In the genomic region with DNA sequence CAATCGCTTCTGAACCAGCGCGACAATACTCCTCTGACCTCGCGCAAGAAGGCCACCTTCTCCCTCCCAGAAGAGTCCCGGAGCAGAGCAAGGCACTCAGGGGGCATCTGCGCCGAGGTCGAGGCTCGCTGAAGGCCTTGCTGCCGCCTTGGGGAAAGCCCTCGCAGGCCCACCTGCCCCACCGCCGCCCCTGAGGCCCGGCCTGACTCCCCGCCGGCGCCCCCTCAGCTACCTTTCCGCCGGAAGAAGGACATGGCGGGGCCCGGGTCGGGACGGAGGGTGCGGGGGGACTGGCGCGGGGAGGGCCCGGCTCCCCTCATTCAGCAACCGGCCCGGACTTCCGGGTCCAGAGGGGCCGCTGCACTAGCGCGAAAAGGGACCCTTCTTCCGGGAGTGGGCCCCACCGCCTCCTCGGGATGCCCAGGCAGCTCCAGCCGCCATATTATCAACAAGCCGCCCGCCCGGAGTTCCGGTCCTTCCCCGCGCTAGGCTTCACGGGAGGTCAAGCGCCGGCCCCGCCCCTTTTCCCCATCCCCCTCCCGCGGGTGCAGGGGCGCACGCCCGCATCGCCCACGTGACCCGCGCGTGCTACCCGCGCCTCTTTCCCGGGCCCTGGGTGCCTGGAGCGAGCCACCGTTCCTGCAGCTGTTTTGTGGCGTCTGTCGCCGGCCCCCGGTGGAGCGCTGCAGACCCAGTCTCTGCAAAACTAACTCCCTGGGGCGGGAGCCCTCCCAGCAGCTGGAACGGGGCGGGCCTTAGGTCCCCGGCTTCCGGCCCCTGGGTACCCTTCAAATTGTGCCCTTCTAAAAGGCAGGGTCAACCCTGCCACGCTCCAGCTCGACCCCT, we compare ENCODE assay signal across 8 cellular contexts. TPM values are rescaled to one million over a fixed set of nuclear protein-coding genes. Genes with fewer than 3 reads are reported as not detected.
DNase-seq lines count a peak whose midpoint lies in the region; ATAC-seq and TF ChIP-seq lines count a peak whose summit lies in the region.

Gene AKAP10 (minus strand): TSS at position 469 of the 846 bp plus-strand sequence. CDS start 149 bp downstream, at position 320.

- H3K4me3 ChIP-seq in CD4-positive, CD25-positive, alpha-beta regulatory T cell (ENCODE audit: low read depth, low read length), result peak within 1 kb of the TSS; percentile 93

- peaks cover 0 to 2% (median 0%) of the 10 kb centered on the region in 7 donors for H3K9me3 Mint-ChIP-seq in CD4-positive, CD25-positive, alpha-beta regulatory T cell
- peaks cover 4% of the 10 kb centered on the region for H3K9me3 Mint-ChIP-seq in activated CD8-positive, alpha-beta T cell treated with anti-CD3 and anti-CD28 coated beads for 36 hours

- H3K27ac Mint-ChIP-seq in CD4-positive, CD25-positive, alpha-beta regulatory T cell, result peak within 1 kb of the TSS; percentile 94 to 99 (median 97)
- peak within 1 kb of the TSS; percentile 98 for H3K27ac Mint-ChIP-seq in activated CD8-positive, alpha-beta T cell treated with anti-CD3 and anti-CD28 coated beads for 36 hours

- peak; percentile 85 to 88 for ATAC-seq in CD4-positive, CD25-positive, alpha-beta regulatory T cell (ENCODE audit: low read depth in 2 of 2)
- peak; percentile 81 for ATAC-seq in GM19395 (IDR thresholded peaks at IDR 0.05; ENCODE audit: unreplicated experiment)
- peak; percentile 50 for ATAC-seq in HG03558 (IDR thresholded peaks at IDR 0.05; ENCODE audit: extremely low read depth, unreplicated experiment)
- peak; percentile 88 for ATAC-seq in activated CD8-positive, alpha-beta T cell treated with anti-CD3 and anti-CD28 coated beads for 36 hours

- H3K9me3 ChIP-seq in CD4-positive, CD25-positive, alpha-beta regulatory T cell (ENCODE audit: control insufficient read depth in 2 of 2, low read length in 2 of 2), result no peaks in the 10 kb centered on the region

- H3K36me3 ChIP-seq in CD4-positive, CD25-positive, alpha-beta regulatory T cell (ENCODE audit: control insufficient read depth, insufficient read depth, low read length), result no peaks in the 10 kb centered on the region

- H3K4me1 ChIP-seq in CD4-positive, CD25-positive, alpha-beta regulatory T cell (ENCODE audit: control insufficient read depth, insufficient read depth, low read length, poor library complexity, severe bottlenecking), result peaks cover 24% of the 10 kb centered on the region

- POLR2A ChIA-PET in activated CD8-positive, alpha-beta T cell treated with anti-CD3 and anti-CD28 coated beads for 36 hours (lab: Charles Lee), result interaction anchor here (0.9 to 1.7 kb wide), 9 partner anchors 17 to 180 kb away, joined by 3 to 7 read pairs (median 3); partner anchors contain the start of genes SPECC1 and ULK2

- no peak for TF ChIP-seq CTCF in activated CD8-positive, alpha-beta T cell treated with anti-CD3 and anti-CD28 coated beads for 36 hours (IDR thresholded peaks at IDR 0.05)

- no peaks in the 10 kb centered on the region for H3K27me3 ChIP-seq in CD4-positive, CD25-positive, alpha-beta regulatory T cell (ENCODE audit: control insufficient read depth, insufficient read depth, low read length)

- peak within 1 kb of the TSS; percentile 95 to 99 (median 97) for H3K4me3 Mint-ChIP-seq in CD4-positive, CD25-positive, alpha-beta regulatory T cell
- H3K4me3 Mint-ChIP-seq in activated CD8-positive, alpha-beta T cell treated with anti-CD3 and anti-CD28 coated beads for 36 hours, result peak within 1 kb of the TSS; percentile 91

- H3K27ac ChIP-seq in CD4-positive, CD25-positive, alpha-beta regulatory T cell (ENCODE audit: insufficient read depth, low read length, poor library complexity, severe bottlenecking), result peak within 1 kb of the TSS; percentile 91

- CTCF ChIA-PET in activated CD8-positive, alpha-beta T cell treated with anti-CD3 and anti-CD28 coated beads for 36 hours (lab: Charles Lee), result interaction anchor here (1.0 to 1.8 kb wide), 3 partner anchors 15 to 255 kb away, joined by 4 to 12 read pairs (median 4); no protein-coding TSS in a partner anchor

- peaks cover 15% of the 10 kb centered on the region for H3K36me3 Mint-ChIP-seq in CD4-positive, CD25-positive, alpha-beta regulatory T cell
- peaks cover 40% of the 10 kb centered on the region for H3K36me3 Mint-ChIP-seq in activated CD8-positive, alpha-beta T cell treated with anti-CD3 and anti-CD28 coated beads for 36 hours (ENCODE audit: low read depth)

- H3K27me3 Mint-ChIP-seq in CD4-positive, CD25-positive, alpha-beta regulatory T cell, result no peaks in the 10 kb centered on the region
- H3K27me3 Mint-ChIP-seq in activated CD8-positive, alpha-beta T cell treated with anti-CD3 and anti-CD28 coated beads for 36 hours, result no peaks in the 10 kb centered on the region

- H3K4me1 Mint-ChIP-seq in CD4-positive, CD25-positive, alpha-beta regulatory T cell, result peaks cover 19 to 56% (median 36%) of the 10 kb centered on the region in 4 donors
- H3K4me1 Mint-ChIP-seq in activated CD8-positive, alpha-beta T cell treated with anti-CD3 and anti-CD28 coated beads for 36 hours (ENCODE audit: low read depth), result peaks cover 47% of the 10 kb centered on the region

- peak; percentile 87 to 93 (median 89) for DNase-seq in CD4-positive, CD25-positive, alpha-beta regulatory T cell
- peak; percentile 97 for DNase-seq in NCI-H82 (lab: John Stamatoyannopoulos, UW)
- peak; percentile 97 for DNase-seq in activated CD8-positive, alpha-beta T cell treated with anti-CD3 and anti-CD28 coated beads for 36 hours
- peak; percentile 88 for DNase-seq in effector CD4-positive, alpha-beta T cell
- DNase-seq in lung microvascular endothelial cell (ENCODE audit: low read depth in 2 of 2), result peak; percentile 81 to 86
- DNase-seq in stimulated activated CD4-positive, alpha-beta T cell treated with anti-CD3 and anti-CD28 coated beads, TNF-alpha, amount 100 ng/mL, for 48 hours (ENCODE audit: low read depth in 3 of 3), result peak; percentile 90 to 97 (median 92)

- intact Hi-C loops in activated CD8-positive, alpha-beta T cell treated with anti-CD3 and anti-CD28 coated beads for 36 hours (cut with micrococcal nuclease), result no loop called here

RNA-seq across cellular contexts. Expression of gene AKAP10, which starts in this region (rescaled TPM):
- total RNA-seq in CD4-positive, CD25-positive, alpha-beta regulatory T cell, result 46.2 TPM
- polyA plus RNA-seq in CD4-positive, CD25-positive, alpha-beta regulatory T cell, result 10 to 100 TPM; 17.7 to 22.0 (median 18.4) TPM
- total RNA-seq in activated CD8-positive, alpha-beta T cell treated with anti-CD3 and anti-CD28 coated beads for 36 hours, result 10 to 100 TPM; 38.6 to 39.2 TPM
- 9.6 and 15.5 TPM in 2 replicates for total RNA-seq in lung microvascular endothelial cell

Comparison
In these comparisons a context has a peak if more than half of its experiments do, and no peak if none do; other contexts are left out.
1. Peak in every context shown above with its lines: DNase-seq, ATAC-seq, H3K4me3 ChIP-seq and H3K27ac ChIP-seq.